In genomic region chr15:41650806-41651205, GRCh38 we compare ENCODE assay signal across 8 cellular contexts.
"Had no signal": no experiment of that assay in that cellular context is flagged by ENCODE, and none has a peak within 500 bp of the region (broad histone marks: within the 10 kb centered on the region; RNA-seq: fewer than 3 reads in every experiment).

No MANE protein-coding gene starts in this region.

- H3K4me1 Mint-ChIP-seq: IgD-negative memory B cell had no signal

- FAIRE-seq: HTR-8/SVneo had no signal

- H3K27ac Mint-ChIP-seq: HFFc6, IgD-negative memory B cell had no signal

- H2AFZ ChIP-seq: GM23248 had no signal

- DNase-seq: GM23248, GOT3, H7, HFFc6, KG1 had no signal

- H3K4me3 Mint-ChIP-seq: HFFc6, IgD-negative memory B cell had no signal

- H3K4me1 ChIP-seq: HAP-1 had no signal

- H3K4me3 ChIP-seq: GM23248, HAP-1 had no signal

- H3K36me3 ChIP-seq: HAP-1 had no signal

- H3K9ac ChIP-seq: GM23248 had no signal

- H3K27ac ChIP-seq: GM23248 had no signal

- H3K9me3 ChIP-seq: HAP-1 had no signal
